ENCODE assay signal across 8 cellular contexts in genomic region chr7:149662591-149663095, GRCh38.
DNase-seq lines count a peak whose midpoint lies in the region; ATAC-seq and TF ChIP-seq lines count a peak whose summit lies in the region.

No MANE protein-coding gene starts in this region.

- H3K9ac ChIP-seq in stomach smooth muscle (ENCODE audit: low read length in 2 of 2): no peak overlapping the region

- DNase-seq in NCI-H524 (lab: John Stamatoyannopoulos, UW) (peak; percentile 53 to 68), NCI-H524 treated with DMSO at 0.1 percent for 48 hours (lab: John Stamatoyannopoulos, UW) (no peak), NCI-H748 treated with DMSO at 0.1 percent for 48 hours (lab: John Stamatoyannopoulos, UW) (peak; percentile 17), erythroblast (lab: John Stamatoyannopoulos, UW) (peak; percentile 73 to 79), natural killer cell (peak; percentile 50)
- DNase-seq in activated CD8-positive, alpha-beta memory T cell treated with anti-CD3 and anti-CD28 coated beads for 24 hours: peak; percentile 83

- no peaks in the 10 kb centered on the region for H3K4me1 Mint-ChIP-seq in natural killer cell

- peak overlapping the region; percentile 24 for H3K27ac ChIP-seq in stomach smooth muscle (ENCODE audit: low read length)

- H3K36me3 ChIP-seq in stomach smooth muscle (ENCODE audit: control insufficient read depth in 2 of 2, insufficient read depth in 2 of 2, low read length in 2 of 2): no peaks in the 10 kb centered on the region

- TF ChIP-seq CTCF in natural killer cell (IDR thresholded peaks at IDR 0.05): peak; percentile 57

- no peak overlapping the region for H3K4me3 ChIP-seq in stomach smooth muscle (ENCODE audit: low read length in 2 of 2)

- H3K27me3 ChIP-seq in stomach smooth muscle (ENCODE audit: control insufficient read depth in 1 of 2, insufficient read depth in 2 of 2, low read length in 2 of 2): no peaks in the 10 kb centered on the region

- no peak for TF ChIP-seq POLR2A in erythroblast (IDR thresholded peaks at IDR 0.05; ENCODE audit: low read length)

- H3K9me3 Mint-ChIP-seq in natural killer cell: no peaks in the 10 kb centered on the region

- intact Hi-C loops in natural killer cell (cut with micrococcal nuclease): loop anchor here (1.0 to 10.0 kb wide), 3 partner anchors 80 to 612 kb away; no protein-coding TSS in a partner anchor

- ATAC-seq in HG02759 (IDR thresholded peaks at IDR 0.05; ENCODE audit: unreplicated experiment) (peak; percentile 94), natural killer cell (peak; percentile 87 to 93 (median 88))

- no peaks in the 10 kb centered on the region for H3K4me1 ChIP-seq in stomach smooth muscle (ENCODE audit: control insufficient read depth, insufficient read depth, low read length)

- H3K27me3 Mint-ChIP-seq in natural killer cell (ENCODE audit: low read depth in 2 of 2): peaks cover 27 to 67% of the 10 kb centered on the region in 2 donors

- no peak overlapping the region for H3K4me3 Mint-ChIP-seq in natural killer cell

- H3K9me3 ChIP-seq in stomach smooth muscle (ENCODE audit: control insufficient read depth in 2 of 2, low read length in 2 of 2): no peaks in the 10 kb centered on the region

- H3K36me3 Mint-ChIP-seq in natural killer cell: no peaks in the 10 kb centered on the region

- H3K27ac Mint-ChIP-seq in natural killer cell: no peak overlapping the region
